Comparison of ENCODE assay signal across 20 cellular contexts in the genomic region with DNA sequence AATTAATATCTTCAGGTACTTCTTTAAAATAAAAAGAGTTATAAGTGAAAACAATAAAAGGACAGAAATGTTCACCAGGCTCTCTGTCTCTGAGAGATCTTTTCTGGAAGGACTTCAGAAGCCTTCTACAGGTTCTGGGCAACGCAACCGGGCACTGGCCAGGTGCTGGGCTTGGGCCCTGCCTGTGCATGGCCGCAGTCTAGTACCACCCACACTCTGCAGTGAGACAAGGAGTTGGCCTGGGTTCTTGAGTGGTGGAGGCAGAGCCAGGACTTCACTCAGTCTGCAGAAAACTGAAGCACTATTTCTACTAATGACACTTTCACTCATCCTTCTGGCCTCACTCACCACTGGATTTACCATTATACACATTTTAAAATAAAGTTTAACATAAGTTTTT.
"Had no signal": no experiment of that assay in that cellular context is flagged by ENCODE, and none has a peak within 500 bp of the region (broad histone marks: within the 10 kb centered on the region; RNA-seq: fewer than 3 reads in every experiment).

No MANE protein-coding gene starts in this region.

- ATAC-seq: sciatic nerve had no signal

- H3K27me3 Mint-ChIP-seq: activated B cell treated with CpG ODN at 0.5 μM for 24 hours; activated CD8-positive, alpha-beta T cell treated with anti-CD3 and anti-CD28 coated beads for 36 hours; activated naive CD4-positive, alpha-beta T cell treated with anti-CD3 and anti-CD28 coated beads, Interleukin-2, amount 50 U/mL, for 24 hours; stimulated activated naive CD8-positive, alpha-beta T cell treated with anti-CD3 and anti-CD28 coated beads, Interleukin-15, amount 100 ng/mL, for 72 hours had no signal

- H3K27ac Mint-ChIP-seq: activated B cell treated with CpG ODN at 0.5 μM for 24 hours; activated naive CD4-positive, alpha-beta T cell treated with anti-CD3 and anti-CD28 coated beads, Interleukin-2, amount 50 U/mL, for 24 hours; activated T-helper 2 cell treated with anti-CD3 and anti-CD28 coated beads, Interferon-gamma antibody, Interleukin-2, Interleukin-4, amounts not matched to agents 10 μg/mL and 5 μg/mL and 100 μg/mL, durations not matched to agents 14 hours and 24 hours and 36 hours; natural killer cell; neural progenitor cell; stimulated activated naive CD8-positive, alpha-beta T cell treated with anti-CD3 and anti-CD28 coated beads, Interleukin-15, amount 100 ng/mL, for 72 hours; T-helper 2 cell treated with Interferon-gamma antibody and Interleukin-4, amounts not matched to agents 5 μg/mL and 100 μg/mL, for 36 hours had no signal

- H3K36me3 Mint-ChIP-seq: natural killer cell had no signal

- H3K27ac ChIP-seq: epithelial cell of prostate, esophagus squamous epithelium, neural progenitor cell had no signal

- H3K36me3 ChIP-seq: neural progenitor cell had no signal

- H3K27me3 ChIP-seq: esophagus squamous epithelium, neural progenitor cell had no signal

- H3K9me3 ChIP-seq: esophagus squamous epithelium had no signal

- H3K4me3 Mint-ChIP-seq: activated B cell treated with CpG ODN at 0.5 μM for 24 hours; activated CD8-positive, alpha-beta T cell treated with anti-CD3 and anti-CD28 coated beads for 36 hours; activated naive CD4-positive, alpha-beta T cell treated with anti-CD3 and anti-CD28 coated beads, Interleukin-2, amount 50 U/mL, for 24 hours; natural killer cell; neural progenitor cell; T-helper 2 cell treated with Interferon-gamma antibody and Interleukin-4, amounts not matched to agents 5 μg/mL and 100 μg/mL, for 36 hours had no signal

- DNase-seq: activated B cell treated with CpG ODN at 0.5 μM for 24 hours; activated CD4-positive, alpha-beta T cell treated with anti-CD3 and anti-CD28 coated beads, Interleukin-2, amount 50 U/mL, for 1 hour; activated CD8-positive, alpha-beta T cell treated with anti-CD3 and anti-CD28 coated beads for 36 hours; activated T-cell treated with anti-CD3 and anti-CD28 coated beads, Interleukin-2, amount 50 U/mL, for 48 hours; effector CD8-positive, alpha-beta T cell; esophagus squamous epithelium; foreskin melanocyte; mesendoderm; natural killer cell; stimulated activated CD4-positive, alpha-beta T cell treated with anti-CD3 and anti-CD28 coated beads, Interleukin-12 subunit alpha, Interleukin-12 subunit beta, amount 100 ng/mL, for 4 hours; stimulated activated CD4-positive, alpha-beta T cell treated with anti-CD3 and anti-CD28 coated beads, Interleukin-4, amount 100 ng/mL, for 1 hour; stimulated activated naive CD8-positive, alpha-beta T cell treated with anti-CD3 and anti-CD28 coated beads, Interleukin-15, amount 100 ng/mL, for 72 hours; T-helper 1 cell had no signal

- H3K4me3 ChIP-seq: esophagus squamous epithelium, neural progenitor cell, skin epidermis had no signal

- H3K9me3 Mint-ChIP-seq: activated B cell treated with CpG ODN at 0.5 μM for 24 hours; activated CD8-positive, alpha-beta T cell treated with anti-CD3 and anti-CD28 coated beads for 36 hours; activated naive CD4-positive, alpha-beta T cell treated with anti-CD3 and anti-CD28 coated beads, Interleukin-2, amount 50 U/mL, for 24 hours; activated T-helper 2 cell treated with anti-CD3 and anti-CD28 coated beads, Interferon-gamma antibody, Interleukin-2, Interleukin-4, amounts not matched to agents 10 μg/mL and 5 μg/mL and 100 μg/mL, durations not matched to agents 14 hours and 24 hours and 36 hours; natural killer cell; neural progenitor cell; stimulated activated naive CD8-positive, alpha-beta T cell treated with anti-CD3 and anti-CD28 coated beads, Interleukin-15, amount 100 ng/mL, for 72 hours; T-helper 2 cell treated with Interferon-gamma antibody and Interleukin-4, amounts not matched to agents 5 μg/mL and 100 μg/mL, for 36 hours had no signal
